2 cellular contexts compared by ENCODE assay signal in the genomic region with DNA sequence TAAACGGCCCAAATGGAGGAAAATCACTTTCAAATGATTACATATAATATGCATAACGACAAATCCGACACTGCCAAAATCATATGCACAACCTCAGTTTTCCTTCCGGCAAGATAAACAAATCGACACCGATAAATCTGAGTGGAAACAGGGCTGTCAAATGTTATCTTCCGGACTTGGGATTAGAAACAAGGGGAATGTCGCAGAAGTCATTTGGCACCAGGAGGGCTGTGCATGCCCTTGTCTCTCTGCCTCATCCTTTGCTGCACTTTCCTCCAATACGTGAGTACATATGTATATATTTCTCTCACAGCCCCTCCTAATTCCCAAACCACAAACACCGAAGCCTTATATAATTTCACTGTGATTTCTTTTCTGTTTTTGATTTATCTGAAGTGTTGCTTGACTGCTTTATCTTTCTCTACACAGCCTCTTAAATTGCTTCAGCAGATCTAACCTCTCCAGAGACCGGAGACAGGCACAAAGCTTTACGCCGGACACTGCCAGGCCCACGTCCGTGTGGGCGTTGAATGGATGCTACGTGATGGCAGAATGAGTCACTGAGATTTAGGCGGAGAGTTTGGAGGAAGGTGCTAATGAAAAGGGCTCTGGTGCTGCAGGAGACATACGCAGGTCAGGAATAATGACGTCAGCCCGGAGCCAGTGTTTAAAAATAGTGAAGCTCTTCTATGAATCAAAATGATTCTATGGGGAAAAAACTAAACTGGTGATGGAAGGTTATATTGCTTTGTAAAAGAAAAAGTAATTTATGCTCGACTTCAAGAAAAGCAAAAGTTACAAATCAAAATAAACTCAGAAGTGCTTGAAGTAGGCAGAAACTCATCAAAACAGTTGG.
TF ChIP-seq lines count a peak whose summit lies in the region.

No MANE protein-coding gene starts in this region.

TF ChIP-seq in A549, 52 proteins besides CTCF, POLR2A, EP300 and RAD21:
- TF ChIP-seq HOXB5 (CRISPR knock-in tag; IDR thresholded peaks at IDR 0.05) (no peak), FOSL2 (IDR thresholded peaks at IDR 0.05) (no peak), FOSL2 (CRISPR knock-in tag; IDR thresholded peaks at IDR 0.05) (peak; percentile 32; the same call in 1 of the 2 replicates)

TF ChIP-seq in K562, 482 proteins besides CTCF, POLR2A, EP300 and RAD21 (continues in another document):
- TF ChIP-seq ZBED1 (IDR thresholded peaks at IDR 0.05), result no peak
- TF ChIP-seq, protein P1, sequence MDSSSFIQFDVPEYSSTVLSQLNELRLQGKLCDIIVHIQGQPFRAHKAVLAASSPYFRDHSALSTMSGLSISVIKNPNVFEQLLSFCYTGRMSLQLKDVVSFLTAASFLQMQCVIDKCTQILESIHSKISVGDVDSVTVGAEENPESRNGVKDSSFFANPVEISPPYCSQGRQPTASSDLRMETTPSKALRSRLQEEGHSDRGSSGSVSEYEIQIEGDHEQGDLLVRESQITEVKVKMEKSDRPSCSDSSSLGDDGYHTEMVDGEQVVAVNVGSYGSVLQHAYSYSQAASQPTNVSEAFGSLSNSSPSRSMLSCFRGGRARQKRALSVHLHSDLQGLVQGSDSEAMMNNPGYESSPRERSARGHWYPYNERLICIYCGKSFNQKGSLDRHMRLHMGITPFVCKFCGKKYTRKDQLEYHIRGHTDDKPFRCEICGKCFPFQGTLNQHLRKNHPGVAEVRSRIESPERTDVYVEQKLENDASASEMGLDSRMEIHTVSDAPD (CRISPR knock-in tag; IDR thresholded peaks at IDR 0.05), result no peak
- TF ChIP-seq MAZ (CRISPR knock-in tag; conservative IDR thresholded peaks at IDR 0.05 in 1 of 2, IDR thresholded peaks at IDR 0.05 in 1 of 2), result no peak
- no peak for TF ChIP-seq SUPT5H (IDR thresholded peaks at IDR 0.05)
- TF ChIP-seq ZNF23 (CRISPR knock-in tag; IDR thresholded peaks at IDR 0.05), result no peak
- no peak for TF ChIP-seq NFXL1 (CRISPR knock-in tag; IDR thresholded peaks at IDR 0.05)
- no peak for TF ChIP-seq MBD2 (IDR thresholded peaks at IDR 0.05; ENCODE audit: borderline replicate concordance, low read depth)
- TF ChIP-seq FOXK2 (conservative IDR thresholded peaks at IDR 0.05 in 1 of 2, IDR thresholded peaks at IDR 0.05 in 1 of 2; ENCODE audit: low read depth in 2 of 2), result no peak
- TF ChIP-seq ATF7 (IDR thresholded peaks at IDR 0.05), result peak; percentile 65; the same call in 1 of the 2 replicates
- no peak for TF ChIP-seq ILF3 (IDR thresholded peaks at IDR 0.05; ENCODE audit: borderline replicate concordance)
- TF ChIP-seq ZNF696 (CRISPR knock-in tag; conservative IDR thresholded peaks at IDR 0.05), result no peak
- TF ChIP-seq, protein P2, sequence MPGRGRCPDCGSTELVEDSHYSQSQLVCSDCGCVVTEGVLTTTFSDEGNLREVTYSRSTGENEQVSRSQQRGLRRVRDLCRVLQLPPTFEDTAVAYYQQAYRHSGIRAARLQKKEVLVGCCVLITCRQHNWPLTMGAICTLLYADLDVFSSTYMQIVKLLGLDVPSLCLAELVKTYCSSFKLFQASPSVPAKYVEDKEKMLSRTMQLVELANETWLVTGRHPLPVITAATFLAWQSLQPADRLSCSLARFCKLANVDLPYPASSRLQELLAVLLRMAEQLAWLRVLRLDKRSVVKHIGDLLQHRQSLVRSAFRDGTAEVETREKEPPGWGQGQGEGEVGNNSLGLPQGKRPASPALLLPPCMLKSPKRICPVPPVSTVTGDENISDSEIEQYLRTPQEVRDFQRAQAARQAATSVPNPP (IDR thresholded peaks at IDR 0.05; ENCODE audit: borderline replicate concordance, insufficient read depth, insufficient read length), result no peak
- peak; percentile 10; the same call in 1 of the 2 replicates for TF ChIP-seq TAL1 (IDR thresholded peaks at IDR 0.05)
- no peak for TF ChIP-seq CCNT2 (IDR thresholded peaks at IDR 0.05; ENCODE audit: borderline replicate concordance, extremely low read depth, insufficient read length, low read depth, low read length)
- TF ChIP-seq SAFB2 (IDR thresholded peaks at IDR 0.05; ENCODE audit: borderline replicate concordance, low read depth, low read length, severe bottlenecking), result no peak
- TF ChIP-seq ZNF586 (CRISPR knock-in tag; conservative IDR thresholded peaks at IDR 0.05), result no peak
- peak; percentile 77 for TF ChIP-seq CBX2 (IDR thresholded peaks at IDR 0.05; ENCODE audit: insufficient read depth, low read length, poor library complexity, severe bottlenecking)
- TF ChIP-seq BDP1 (IDR thresholded peaks at IDR 0.05; ENCODE audit: insufficient read depth, insufficient read length), result no peak
- no peak for TF ChIP-seq ZNF311 (CRISPR knock-in tag; IDR thresholded peaks at IDR 0.05)
- no peak for TF ChIP-seq MXI1 (IDR thresholded peaks at IDR 0.05; ENCODE audit: low read depth, low read length)
- TF ChIP-seq C11orf30 (IDR thresholded peaks at IDR 0.05; ENCODE audit: low read depth), result no peak
- TF ChIP-seq ZKSCAN3 (CRISPR knock-in tag; IDR thresholded peaks at IDR 0.05), result no peak
- TF ChIP-seq, protein P3, sequence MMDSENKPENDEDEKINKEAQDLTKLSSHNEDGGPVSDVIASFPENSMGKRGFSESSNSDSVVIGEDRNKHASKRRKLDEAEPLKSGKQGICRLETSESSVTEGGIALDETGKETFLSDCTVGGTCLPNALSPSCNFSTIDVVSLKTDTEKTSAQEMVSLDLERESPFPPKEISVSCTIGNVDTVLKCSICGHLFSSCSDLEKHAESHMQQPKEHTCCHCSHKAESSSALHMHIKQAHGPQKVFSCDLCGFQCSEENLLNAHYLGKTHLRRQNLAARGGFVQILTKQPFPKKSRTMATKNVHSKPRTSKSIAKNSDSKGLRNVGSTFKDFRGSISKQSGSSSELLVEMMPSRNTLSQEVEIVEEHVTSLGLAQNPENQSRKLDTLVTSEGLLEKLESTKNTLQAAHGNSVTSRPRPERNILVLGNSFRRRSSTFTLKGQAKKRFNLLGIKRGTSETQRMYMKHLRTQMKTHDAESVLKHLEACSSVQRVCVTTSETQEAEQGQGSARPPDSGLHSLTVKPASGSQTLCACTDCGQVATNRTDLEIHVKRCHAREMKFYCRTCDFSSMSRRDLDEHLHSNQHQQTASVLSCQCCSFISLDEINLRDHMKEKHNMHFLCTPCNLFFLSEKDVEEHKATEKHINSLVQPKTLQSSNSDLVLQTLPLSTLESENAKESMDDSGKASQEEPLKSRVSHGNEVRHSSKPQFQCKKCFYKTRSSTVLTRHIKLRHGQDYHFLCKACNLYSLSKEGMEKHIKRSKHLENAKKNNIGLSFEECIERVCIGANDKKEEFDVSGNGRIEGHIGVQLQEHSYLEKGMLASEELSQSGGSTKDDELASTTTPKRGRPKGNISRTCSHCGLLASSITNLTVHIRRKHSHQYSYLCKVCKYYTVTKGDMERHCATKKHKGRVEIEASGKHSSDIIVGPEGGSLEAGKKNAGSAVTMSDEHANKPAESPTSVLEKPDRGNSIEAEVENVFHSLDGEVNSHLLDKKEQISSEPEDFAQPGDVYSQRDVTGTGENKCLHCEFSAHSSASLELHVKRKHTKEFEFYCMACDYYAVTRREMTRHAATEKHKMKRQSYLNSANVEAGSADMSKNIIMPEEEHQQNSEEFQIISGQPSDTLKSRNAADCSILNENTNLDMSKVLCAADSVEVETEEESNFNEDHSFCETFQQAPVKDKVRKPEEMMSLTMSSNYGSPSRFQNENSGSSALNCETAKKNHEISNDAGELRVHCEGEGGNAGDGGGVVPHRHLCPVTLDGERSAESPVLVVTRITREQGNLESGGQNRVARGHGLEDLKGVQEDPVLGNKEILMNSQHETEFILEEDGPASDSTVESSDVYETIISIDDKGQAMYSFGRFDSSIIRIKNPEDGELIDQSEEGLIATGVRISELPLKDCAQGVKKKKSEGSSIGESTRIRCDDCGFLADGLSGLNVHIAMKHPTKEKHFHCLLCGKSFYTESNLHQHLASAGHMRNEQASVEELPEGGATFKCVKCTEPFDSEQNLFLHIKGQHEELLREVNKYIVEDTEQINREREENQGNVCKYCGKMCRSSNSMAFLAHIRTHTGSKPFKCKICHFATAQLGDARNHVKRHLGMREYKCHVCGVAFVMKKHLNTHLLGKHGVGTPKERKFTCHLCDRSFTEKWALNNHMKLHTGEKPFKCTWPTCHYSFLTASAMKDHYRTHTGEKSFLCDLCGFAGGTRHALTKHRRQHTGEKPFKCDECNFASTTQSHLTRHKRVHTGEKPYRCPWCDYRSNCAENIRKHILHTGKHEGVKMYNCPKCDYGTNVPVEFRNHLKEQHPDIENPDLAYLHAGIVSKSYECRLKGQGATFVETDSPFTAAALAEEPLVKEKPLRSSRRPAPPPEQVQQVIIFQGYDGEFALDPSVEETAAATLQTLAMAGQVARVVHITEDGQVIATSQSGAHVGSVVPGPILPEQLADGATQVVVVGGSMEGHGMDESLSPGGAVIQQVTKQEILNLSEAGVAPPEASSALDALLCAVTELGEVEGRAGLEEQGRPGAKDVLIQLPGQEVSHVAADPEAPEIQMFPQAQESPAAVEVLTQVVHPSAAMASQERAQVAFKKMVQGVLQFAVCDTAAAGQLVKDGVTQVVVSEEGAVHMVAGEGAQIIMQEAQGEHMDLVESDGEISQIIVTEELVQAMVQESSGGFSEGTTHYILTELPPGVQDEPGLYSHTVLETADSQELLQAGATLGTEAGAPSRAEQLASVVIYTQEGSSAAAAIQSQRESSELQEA (IDR thresholded peaks at IDR 0.05; ENCODE audit: low read depth), result no peak
- TF ChIP-seq HDAC1 (IDR thresholded peaks at IDR 0.05), result no peak; a peak in 1 of 4 replicates
- TF ChIP-seq FOXA3 (CRISPR knock-in tag; conservative IDR thresholded peaks at IDR 0.05 in 1 of 2, IDR thresholded peaks at IDR 0.05 in 1 of 2), result no peak
- no peak for TF ChIP-seq MLLT1 (IDR thresholded peaks at IDR 0.05)
- no peak for TF ChIP-seq FOXA1 (IDR thresholded peaks at IDR 0.05; ENCODE audit: borderline replicate concordance)
- TF ChIP-seq NR3C1 (CRISPR knock-in tag; IDR thresholded peaks at IDR 0.05), result no peak
- TF ChIP-seq CBX3 (IDR thresholded peaks at IDR 0.05; ENCODE audit: borderline replicate concordance in 1 of 2, low read length in 2 of 2), result no peak
- TF ChIP-seq ZBTB1 (CRISPR knock-in tag; IDR thresholded peaks at IDR 0.05; ENCODE audit: borderline replicate concordance, low read depth), result no peak
- no peak for TF ChIP-seq BCOR (IDR thresholded peaks at IDR 0.05)
- no peak for TF ChIP-seq ZNF639 (CRISPR knock-in tag; conservative IDR thresholded peaks at IDR 0.05 in 1 of 2, IDR thresholded peaks at IDR 0.05 in 1 of 2)
- no peak for TF ChIP-seq FOS (IDR thresholded peaks at IDR 0.05; ENCODE audit: extremely low read depth, insufficient read length)
- peak; percentile 96; a peak in 3 of 4 replicates for TF ChIP-seq KDM1A (IDR thresholded peaks at IDR 0.05)
- no peak for TF ChIP-seq NEUROD1 (IDR thresholded peaks at IDR 0.05; ENCODE audit: borderline replicate concordance, low read depth, low read length, partially characterized antibody)
- no peak for TF ChIP-seq POLR2AphosphoS2 (IDR thresholded peaks at IDR 0.05; ENCODE audit: low read length)
- no peak for TF ChIP-seq NCOA4 (IDR thresholded peaks at IDR 0.05; ENCODE audit: partially characterized antibody)
- TF ChIP-seq MCM3 (IDR thresholded peaks at IDR 0.05), result no peak
- no peak for TF ChIP-seq ZNF41 (CRISPR knock-in tag; conservative IDR thresholded peaks at IDR 0.05)
- no peak for TF ChIP-seq ZNF212 (CRISPR knock-in tag; IDR thresholded peaks at IDR 0.05)
- TF ChIP-seq MCM7 (IDR thresholded peaks at IDR 0.05), result no peak
- no peak for TF ChIP-seq FOXJ3 (CRISPR knock-in tag; IDR thresholded peaks at IDR 0.05)
- no peak for TF ChIP-seq ZNF778 (CRISPR knock-in tag; IDR thresholded peaks at IDR 0.05)
- no peak for TF ChIP-seq ZNF77 (CRISPR knock-in tag; IDR thresholded peaks at IDR 0.05)
- TF ChIP-seq NFE2L1 (tag; IDR thresholded peaks at IDR 0.05; ENCODE audit: borderline replicate concordance, low read depth), result no peak
- TF ChIP-seq, protein P4, sequence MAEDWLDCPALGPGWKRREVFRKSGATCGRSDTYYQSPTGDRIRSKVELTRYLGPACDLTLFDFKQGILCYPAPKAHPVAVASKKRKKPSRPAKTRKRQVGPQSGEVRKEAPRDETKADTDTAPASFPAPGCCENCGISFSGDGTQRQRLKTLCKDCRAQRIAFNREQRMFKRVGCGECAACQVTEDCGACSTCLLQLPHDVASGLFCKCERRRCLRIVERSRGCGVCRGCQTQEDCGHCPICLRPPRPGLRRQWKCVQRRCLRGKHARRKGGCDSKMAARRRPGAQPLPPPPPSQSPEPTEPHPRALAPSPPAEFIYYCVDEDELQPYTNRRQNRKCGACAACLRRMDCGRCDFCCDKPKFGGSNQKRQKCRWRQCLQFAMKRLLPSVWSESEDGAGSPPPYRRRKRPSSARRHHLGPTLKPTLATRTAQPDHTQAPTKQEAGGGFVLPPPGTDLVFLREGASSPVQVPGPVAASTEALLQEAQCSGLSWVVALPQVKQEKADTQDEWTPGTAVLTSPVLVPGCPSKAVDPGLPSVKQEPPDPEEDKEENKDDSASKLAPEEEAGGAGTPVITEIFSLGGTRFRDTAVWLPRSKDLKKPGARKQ (CRISPR knock-in tag; IDR thresholded peaks at IDR 0.05), result no peak
- no peak for TF ChIP-seq TOE1 (IDR thresholded peaks at IDR 0.05; ENCODE audit: borderline replicate concordance)
- TF ChIP-seq TOE1 (CRISPR knock-in tag; IDR thresholded peaks at IDR 0.05; ENCODE audit: borderline replicate concordance, low read depth), result no peak
- no peak for TF ChIP-seq DPF2 (IDR thresholded peaks at IDR 0.05)
- TF ChIP-seq USF2 (CRISPR knock-in tag; IDR thresholded peaks at IDR 0.05), result no peak
- no peak for TF ChIP-seq SETDB1 (IDR thresholded peaks at IDR 0.05; ENCODE audit: low read length)
